In the genomic region with DNA sequence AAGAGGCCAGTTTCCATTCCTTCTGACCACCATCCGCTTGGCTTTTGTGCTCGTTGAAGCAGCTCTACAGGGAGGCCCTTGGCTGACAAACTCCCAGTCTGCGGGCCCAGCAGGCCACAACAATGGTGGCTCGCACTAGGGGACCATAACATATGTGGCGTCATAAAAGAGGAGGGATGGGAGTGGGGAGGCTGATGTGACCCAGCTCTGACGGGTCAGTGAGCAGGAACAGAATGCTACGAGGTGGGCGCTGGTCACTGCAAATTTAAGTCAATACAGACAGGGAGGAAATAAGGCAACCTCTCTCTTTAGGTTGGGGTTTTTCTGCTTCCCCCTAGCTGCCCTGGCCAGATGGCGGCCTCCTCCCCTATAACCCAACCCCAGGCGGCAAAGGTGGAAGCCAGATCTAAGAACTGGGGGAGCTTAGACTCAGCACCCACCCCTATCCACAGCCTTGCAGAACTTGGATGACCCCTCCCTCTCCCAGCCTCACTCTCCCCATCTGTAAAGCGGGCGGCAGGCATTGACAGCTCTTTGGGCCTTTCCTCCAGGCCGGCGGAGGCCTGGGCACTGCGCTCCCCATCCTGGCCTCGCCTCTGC, we compare ENCODE assay signal across 20 cellular contexts. TPM values are rescaled to one million over a fixed set of nuclear protein-coding genes. Genes with fewer than 3 reads are reported as not detected.
A peak's percentile ranks its signal among the peaks of the same experiment; 100 is the strongest.
DNase-seq lines count a peak whose midpoint lies in the region; ATAC-seq and TF ChIP-seq lines count a peak whose summit lies in the region.
"Had no signal": no experiment of that assay in that cellular context is flagged by ENCODE, and none has a peak within 500 bp of the region (broad histone marks: within the 10 kb centered on the region; RNA-seq: fewer than 3 reads in every experiment).

No MANE protein-coding gene starts in this region.

- no peaks in the 10 kb centered on the region for H3K36me3 Mint-ChIP-seq in Caco-2 (ENCODE audit: insufficient read depth, unreplicated experiment)
- H3K36me3 Mint-ChIP-seq: CD4-positive, CD25-positive, alpha-beta regulatory T cell; stimulated activated effector memory CD8-positive, alpha-beta T cell treated with anti-CD3 and anti-CD28 coated beads, Interleukin-12 subunit alpha, Interleukin-12 subunit beta, amount 100 ng/mL, for 72 hours had no signal

- no peaks in the 10 kb centered on the region for H3K4me1 Mint-ChIP-seq in Caco-2 (ENCODE audit: low read depth, unreplicated experiment)

- no peaks in the 10 kb centered on the region for H3K9me2 ChIP-seq in SK-N-SH

- peaks cover 3% of the 10 kb centered on the region for H3K9me3 Mint-ChIP-seq in Caco-2 (ENCODE audit: unreplicated experiment)
- H3K9me3 Mint-ChIP-seq: effector memory CD8-positive, alpha-beta T cell; stimulated activated effector memory CD8-positive, alpha-beta T cell treated with anti-CD3 and anti-CD28 coated beads, Interleukin-12 subunit alpha, Interleukin-12 subunit beta, amount 100 ng/mL, for 72 hours had no signal

- no peaks in the 10 kb centered on the region for H3K9me3 ChIP-seq in SK-N-SH
- H3K9me3 ChIP-seq in stomach: peaks cover 0 to 5% (median 0%) of the 10 kb centered on the region in 4 donors
- H3K9me3 ChIP-seq in uterus: no peaks in the 10 kb centered on the region
- no peaks in the 10 kb centered on the region for H3K9me3 ChIP-seq in Caco-2
- H3K9me3 ChIP-seq: ascending aorta had no signal

- POLR2A ChIA-PET in SK-N-SH (lab: Yijun Ruan, JAX) (interaction anchor here (0.9 kb wide), 1 partner anchor 47 kb away, joined by 3 read pairs; a partner anchor contains a TSS), Caco-2 (lab: Charles Lee) (no interaction called here)

- H3K27me3 ChIP-seq in SK-N-SH (ENCODE audit: insufficient read depth): 0 out of 2 replicates have a peak, but pooled peaks cover 5% of the 10 kb centered on the region
- peaks cover 0 to 26% (median 13%) of the 10 kb centered on the region in 3 donors for H3K27me3 ChIP-seq in stomach
- H3K27me3 ChIP-seq in uterus: no peaks in the 10 kb centered on the region
- H3K27me3 ChIP-seq in Caco-2 (replicated peaks; ENCODE audit: control insufficient read depth, insufficient read depth, low read length): no peaks in the 10 kb centered on the region
- H3K27me3 ChIP-seq: ascending aorta had no signal

- no peak overlapping the region for H3K9ac ChIP-seq in SK-N-SH
- H3K9ac ChIP-seq: GM23248 had no signal

- H4K20me1 ChIP-seq in SK-N-SH (ENCODE audit: insufficient read depth): no peaks in the 10 kb centered on the region

- 80% methylated on average over 13 of the region's 16 CpGs for WGBS in SK-N-SH (ENCODE audit: low lambda C conversion rate)
- 80 to 90% (median 86%) methylated on average over 15 to 16 of the region's 16 CpGs for WGBS in stomach, 5 donors

- CTCF ChIA-PET in SK-N-SH (lab: Yijun Ruan, JAX): interaction anchor here (0.9 to 1.5 kb wide), 2 partner anchors 17 to 20 kb away, joined by 3 to 6 read pairs; no protein-coding TSS in a partner anchor
- CTCF ChIA-PET in Caco-2 (lab: Charles Lee): no interaction called here

- TF ChIP-seq CTCF in SK-N-SH (IDR thresholded peaks at IDR 0.05) (no peak), stomach (IDR thresholded peaks at IDR 0.05) (no peak), uterus (IDR thresholded peaks at IDR 0.05) (no peak), Caco-2 (IDR thresholded peaks at IDR 0.05; ENCODE audit: insufficient read depth in 1 of 2, low read depth in 1 of 2, low read length in 1 of 2, severe bottlenecking in 1 of 2, unreplicated experiment in 1 of 2) (no peak)

- no peaks in the 10 kb centered on the region for H3F3A ChIP-seq in SK-N-SH (replicated peaks; ENCODE audit: insufficient read depth)

- BruUV-seq in Caco-2 (replicated peaks; lab: Mats Ljungman, UMichigan): no TSS peak

- intact Hi-C loops in stomach (cut with DNase I; ENCODE audit: low total_unique reads): no loop called here
- intact Hi-C loops in uterus (cut with DNase I; ENCODE audit: low total_unique reads): no loop called here
- intact Hi-C loops in Caco-2 (cut with micrococcal nuclease; ENCODE audit: unreplicated experiment): no loop called here

- no peak for TF ChIP-seq EP300 in SK-N-SH (IDR thresholded peaks at IDR 0.05; ENCODE audit: borderline replicate concordance in 1 of 2, low read depth in 1 of 2, low read length in 1 of 2)
- TF ChIP-seq EP300 in stomach (IDR thresholded peaks at IDR 0.05): no peak

- no peak overlapping the region for H2AFZ ChIP-seq in SK-N-SH (ENCODE audit: low read depth)
- H2AFZ ChIP-seq: GM23248 had no signal

- H3K4me2 ChIP-seq in SK-N-SH: peak overlapping the region; percentile 54

- H3K4me1 ChIP-seq in SK-N-SH (ENCODE audit: control insufficient read depth in 1 of 2, insufficient read depth in 2 of 2, low read depth in 1 of 2, low read length in 1 of 2): peaks cover 0 to 10% of the 10 kb centered on the region in 2 experiments; a peak in 1 of 4 replicates
- peaks cover 0 to 14% (median 4%) of the 10 kb centered on the region in 4 donors for H3K4me1 ChIP-seq in stomach
- H3K4me1 ChIP-seq in uterus: no peaks in the 10 kb centered on the region
- peaks cover 8% of the 10 kb centered on the region; the same call in 1 of the 2 replicates for H3K4me1 ChIP-seq in Caco-2
- H3K4me1 ChIP-seq: ascending aorta had no signal

- H3K27me3 Mint-ChIP-seq in Caco-2 (ENCODE audit: insufficient read depth, unreplicated experiment): no peaks in the 10 kb centered on the region

- H3K4me3 ChIP-seq in SK-N-SH (ENCODE audit: low read depth in 2 of 2, low read length in 1 of 2) (peak overlapping the region in 1 of 2 experiments; percentile 56; a peak in 2 of 4 replicates), stomach (peak overlapping the region; percentile 38 to 49 (median 48)), uterus (peak overlapping the region in 1 of 2 donors; percentile 36), Caco-2 (ENCODE audit: low read depth, low read length) (no peak overlapping the region)

- DNase-seq in SK-N-SH (peak; percentile 51), cerebellum (ENCODE audit: low spot score) (peak; percentile 46), left kidney (ENCODE audit: low read depth, low spot score) (peak; percentile 31), stomach (no peak), uterus (no peak), Caco-2 (no peak), NCI-H1105 treated with DMSO at 0.1 percent for 48 hours (lab: John Stamatoyannopoulos, UW) (no peak)
- DNase-seq: 8988T; activated CD4-positive, alpha-beta T cell treated with anti-CD3 and anti-CD28 coated beads, Interleukin-2, amount 50 U/mL, for 4 hours; CD4-positive, CD25-positive, alpha-beta regulatory T cell; effector memory CD8-positive, alpha-beta T cell; Karpas-422; kidney; NCI-H187 treated with DMSO at 0.1 percent for 48 hours; stimulated activated CD4-positive, alpha-beta T cell treated with anti-CD3 and anti-CD28 coated beads, Interleukin-4, amount 100 ng/mL, for 4 hours; T-helper 9 cell had no signal

- TF ChIP-seq RAD21 in SK-N-SH (IDR thresholded peaks at IDR 0.05; ENCODE audit: low read length): no peak

- H3K27ac ChIP-seq in SK-N-SH (ENCODE audit: low read depth in 2 of 2, low read length in 1 of 2): no peak overlapping the region
- no peak overlapping the region for H3K27ac ChIP-seq in stomach
- no peak overlapping the region for H3K27ac ChIP-seq in uterus
- H3K27ac ChIP-seq: ascending aorta, GM23248 had no signal

- H3K79me2 ChIP-seq in SK-N-SH (ENCODE audit: insufficient read depth): no peaks in the 10 kb centered on the region

- no peak overlapping the region for H3K27ac Mint-ChIP-seq in Caco-2 (ENCODE audit: unreplicated experiment)
- H3K27ac Mint-ChIP-seq: CD4-positive, CD25-positive, alpha-beta regulatory T cell; effector memory CD8-positive, alpha-beta T cell; stimulated activated effector memory CD8-positive, alpha-beta T cell treated with anti-CD3 and anti-CD28 coated beads, Interleukin-12 subunit alpha, Interleukin-12 subunit beta, amount 100 ng/mL, for 72 hours had no signal

- TF ChIP-seq POLR2A in stomach (IDR thresholded peaks at IDR 0.05) (no peak), uterus (IDR thresholded peaks at IDR 0.05) (no peak)

- H3K36me3 ChIP-seq in SK-N-SH (replicated peaks in 1 of 2; ENCODE audit: control insufficient read depth in 1 of 2, insufficient read depth in 2 of 2, low read length in 1 of 2) (no peaks in the 10 kb centered on the region), stomach (no peaks in the 10 kb centered on the region), uterus (no peaks in the 10 kb centered on the region), Caco-2 (ENCODE audit: control insufficient read depth, insufficient read depth, low read length) (no peaks in the 10 kb centered on the region)
- H3K36me3 ChIP-seq: ascending aorta had no signal

- ATAC-seq in SK-N-SH treated with all-trans-retinoic acid at 6 μM for 48 hours: no peak
- ATAC-seq: effector memory CD8-positive, alpha-beta T cell; stimulated activated effector memory CD8-positive, alpha-beta T cell treated with anti-CD3 and anti-CD28 coated beads, Interleukin-12 subunit alpha, Interleukin-12 subunit beta, amount 100 ng/mL, for 72 hours had no signal

- H3K4me3 Mint-ChIP-seq in Caco-2 (ENCODE audit: unreplicated experiment): no peak overlapping the region

TF ChIP-seq in SK-N-SH, 30 proteins besides CTCF, POLR2A, EP300 and RAD21 (continues in another document):
- TF ChIP-seq TAF1 (IDR thresholded peaks at IDR 0.05; ENCODE audit: borderline replicate concordance, low read depth, low read length) (no peak), EZH2phosphoT487 (IDR thresholded peaks at IDR 0.05; ENCODE audit: borderline replicate concordance, low read depth) (no peak), NRF1 (IDR thresholded peaks at IDR 0.05; ENCODE audit: low read depth, low read length) (no peak), ELF1 (IDR thresholded peaks at IDR 0.05) (no peak)

TF ChIP-seq in SK-N-SH treated with all-trans-retinoic acid at 6 μM for 48 hours, 23 proteins besides CTCF, POLR2A, EP300 and RAD21 (continues in another document):
- TF ChIP-seq CSDC2 (CRISPR knock-in tag; IDR thresholded peaks at IDR 0.05): no peak
- no peak for TF ChIP-seq ARNTL (CRISPR knock-in tag; IDR thresholded peaks at IDR 0.05; ENCODE audit: borderline replicate concordance, low read depth)
- no peak for TF ChIP-seq ZNF8 (CRISPR knock-in tag; IDR thresholded peaks at IDR 0.05)
- no peak for TF ChIP-seq ZFP30 (CRISPR knock-in tag; IDR thresholded peaks at IDR 0.05)
- TF ChIP-seq ZC3H10 (CRISPR knock-in tag; IDR thresholded peaks at IDR 0.05): no peak

RNA-seq across cellular contexts. Expression of a gene that starts 0.8 kb away (rescaled TPM):
- polyA plus RNA-seq in SK-N-SH (2012; rRNA removed): 3.7 and 5.2 TPM in 2 replicates
- 5.7 and 6.1 TPM in 2 replicates for polyA plus RNA-seq in SK-N-SH (2012; cell fraction: cytosol; rRNA removed)
- 2.3 and 3.7 TPM in 2 replicates for polyA plus RNA-seq in SK-N-SH (2012; cell fraction: nucleus; rRNA removed)
- 108 TPM for total RNA-seq in cerebellum
- 1 to 10 TPM in 3 of 5 donors, under 1 TPM in 1, not detected in 1; 0.43 to 4.6 (median 3.7) TPM for total RNA-seq in stomach
- under 1 TPM; 0.12 to 0.55 (median 0.15) TPM for polyA plus RNA-seq in stomach
- 10 to 100 TPM in 2 of 4 donors, 1 to 10 TPM in 1, under 1 TPM in 1; under 0.01 to 10.9 (median 10.1) TPM for total RNA-seq in uterus
- total RNA-seq in Caco-2 (2022): 0.30 TPM in 1 of 2 replicates, not detected in the other
- total RNA-seq: CD4-positive, CD25-positive, alpha-beta regulatory T cell; GM23248; kidney had no signal
- polyA plus RNA-seq: CD4-positive, CD25-positive, alpha-beta regulatory T cell; GM23248 had no signal

RNA-seq across cellular contexts. Expression of a gene that starts 46.5 kb away (rescaled TPM):
- polyA plus RNA-seq in SK-N-SH (2012; rRNA removed) (17.5 and 26.0 TPM in 2 replicates), stomach (1 to 10 TPM; 4.0 to 9.3 (median 4.7) TPM)
- 19.8 and 23.6 TPM in 2 replicates for polyA plus RNA-seq in SK-N-SH (2012; cell fraction: cytosol; rRNA removed)
- polyA plus RNA-seq in SK-N-SH (2012; cell fraction: nucleus; rRNA removed): 9.1 and 19.6 TPM in 2 replicates
- total RNA-seq in cerebellum (72.0 TPM), stomach (100 to 1,000 TPM in 1 of 5 donors, 10 to 100 TPM in 4; 10.1 to 107 (median 74.1) TPM), uterus (10 to 100 TPM; 59.7 to 80.0 (median 76.0) TPM), Caco-2 (2022) (99.2 and 110 TPM in 2 replicates)

Comparison
In these comparisons a context has a peak if more than half of its experiments do, and no peak if none do; other contexts are left out.
1. DNase-seq: peak in SK-N-SH (single experiment), cerebellum (single experiment) and left kidney (single experiment); none in stomach (single experiment), uterus (0 of 2), Caco-2 (0 of 2) and NCI-H1105 treated with DMSO at 0.1 percent for 48 hours (single experiment).